ENCODE assay signal across 24 cellular contexts in genomic region chr9:135095470-135096407, GRCh38.
DNase-seq lines count a peak whose midpoint lies in the region; ATAC-seq lines count a peak whose summit lies in the region.
"Had no signal": no experiment of that assay in that cellular context is flagged by ENCODE, and none has a peak within 500 bp of the region (broad histone marks: within the 10 kb centered on the region; RNA-seq: fewer than 3 reads in every experiment).

No MANE protein-coding gene starts in this region.

- peaks cover 5% of the 10 kb centered on the region for H3K27me3 Mint-ChIP-seq in T-helper 1 cell treated with Interleukin-12 subunit alpha and Interleukin-12 subunit beta and Interleukin-4 antibody, amounts not matched to agents 30 μg/mL and 1 μg/mL, for 36 hours (ENCODE audit: low read depth)

- peaks cover 1% of the 10 kb centered on the region for H3K4me1 Mint-ChIP-seq in T-helper 1 cell treated with Interleukin-12 subunit alpha and Interleukin-12 subunit beta and Interleukin-4 antibody, amounts not matched to agents 30 μg/mL and 1 μg/mL, for 36 hours (ENCODE audit: low read depth)
- H3K4me1 Mint-ChIP-seq: activated CD4-positive, alpha-beta T cell treated with anti-CD3 and anti-CD28 coated beads, Interleukin-2, amount 10 ng/mL, durations not matched to agents 24 days and 14 days; natural killer cell had no signal

- DNase-seq in T-helper 1 cell (no peak), NCI-H1092 (lab: John Stamatoyannopoulos, UW) (peak; percentile 74), NCI-H748 treated with DMSO at 0.1 percent for 48 hours (lab: John Stamatoyannopoulos, UW) (peak; percentile 28), NCI-H2107 treated with DMSO at 0.1 percent for 48 hours (lab: John Stamatoyannopoulos, UW; ENCODE audit: unreplicated experiment) (no peak), NCI-H2227 (lab: John Stamatoyannopoulos, UW; ENCODE audit: unreplicated experiment) (no peak)
- DNase-seq: activated CD4-positive, alpha-beta T cell treated with anti-CD3 and anti-CD28 coated beads, Interleukin-2, amount 10 ng/mL, durations not matched to agents 24 days and 14 days; activated gamma-delta T cell treated with Interleukin-2 at 50 U/mL for 16 hours; activated T-cell treated with anti-CD3 and anti-CD28 coated beads, Interleukin-2, amount 50 U/mL, for 24 hours; C1 segment of cervical spinal cord; Caco-2; cerebellar nuclear complex; dorsolateral prefrontal cortex; GM23248; HFFc6; lower lobe of right lung; natural killer cell; NCI-H2227 treated with DMSO at 0.1 percent for 48 hours; retina; SHP77; small intestine; stimulated activated CD4-positive, alpha-beta T cell treated with anti-CD3 and anti-CD28 coated beads, Interleukin-2, amount 100 ng/mL, for 48 hours; trophoblast cell had no signal

- no peaks in the 10 kb centered on the region for H3K36me3 Mint-ChIP-seq in T-helper 1 cell treated with Interleukin-12 subunit alpha and Interleukin-12 subunit beta and Interleukin-4 antibody, amounts not matched to agents 30 μg/mL and 1 μg/mL, for 36 hours (ENCODE audit: low read depth)
- H3K36me3 Mint-ChIP-seq: natural killer cell had no signal

- no peaks in the 10 kb centered on the region for H3K9me3 Mint-ChIP-seq in T-helper 1 cell treated with Interleukin-12 subunit alpha and Interleukin-12 subunit beta and Interleukin-4 antibody, amounts not matched to agents 30 μg/mL and 1 μg/mL, for 36 hours
- H3K9me3 Mint-ChIP-seq: activated CD4-positive, alpha-beta T cell treated with anti-CD3 and anti-CD28 coated beads, Interleukin-2, amount 10 ng/mL, durations not matched to agents 24 days and 14 days had no signal

- no peak for ATAC-seq in HG02763 (IDR thresholded peaks at IDR 0.05; ENCODE audit: unreplicated experiment)
- ATAC-seq: lower lobe of right lung, natural killer cell had no signal

- no peak overlapping the region for H3K4me3 Mint-ChIP-seq in T-helper 1 cell treated with Interleukin-12 subunit alpha and Interleukin-12 subunit beta and Interleukin-4 antibody, amounts not matched to agents 30 μg/mL and 1 μg/mL, for 36 hours
- H3K4me3 Mint-ChIP-seq: activated CD4-positive, alpha-beta T cell treated with anti-CD3 and anti-CD28 coated beads, Interleukin-2, amount 10 ng/mL, durations not matched to agents 24 days and 14 days; activated T-cell treated with anti-CD3 and anti-CD28 coated beads, Interleukin-2, amount 50 U/mL, for 24 hours; HFFc6; natural killer cell had no signal

- H3K27ac Mint-ChIP-seq in T-helper 1 cell treated with Interleukin-12 subunit alpha and Interleukin-12 subunit beta and Interleukin-4 antibody, amounts not matched to agents 30 μg/mL and 1 μg/mL, for 36 hours, result peak overlapping the region; percentile 46
- H3K27ac Mint-ChIP-seq: activated CD4-positive, alpha-beta T cell treated with anti-CD3 and anti-CD28 coated beads, Interleukin-2, amount 10 ng/mL, durations not matched to agents 24 days and 14 days; activated T-cell treated with anti-CD3 and anti-CD28 coated beads, Interleukin-2, amount 50 U/mL, for 24 hours; HFFc6; natural killer cell had no signal

Comparison
In these comparisons a context has a peak if more than half of its experiments do, and no peak if none do; other contexts are left out.
1. DNase-seq: peak in NCI-H1092 (single experiment) and NCI-H748 treated with DMSO at 0.1 percent for 48 hours (single experiment); none in T-helper 1 cell (0 of 5), NCI-H2107 treated with DMSO at 0.1 percent for 48 hours (single experiment) and NCI-H2227 (single experiment).